In the genomic region with DNA sequence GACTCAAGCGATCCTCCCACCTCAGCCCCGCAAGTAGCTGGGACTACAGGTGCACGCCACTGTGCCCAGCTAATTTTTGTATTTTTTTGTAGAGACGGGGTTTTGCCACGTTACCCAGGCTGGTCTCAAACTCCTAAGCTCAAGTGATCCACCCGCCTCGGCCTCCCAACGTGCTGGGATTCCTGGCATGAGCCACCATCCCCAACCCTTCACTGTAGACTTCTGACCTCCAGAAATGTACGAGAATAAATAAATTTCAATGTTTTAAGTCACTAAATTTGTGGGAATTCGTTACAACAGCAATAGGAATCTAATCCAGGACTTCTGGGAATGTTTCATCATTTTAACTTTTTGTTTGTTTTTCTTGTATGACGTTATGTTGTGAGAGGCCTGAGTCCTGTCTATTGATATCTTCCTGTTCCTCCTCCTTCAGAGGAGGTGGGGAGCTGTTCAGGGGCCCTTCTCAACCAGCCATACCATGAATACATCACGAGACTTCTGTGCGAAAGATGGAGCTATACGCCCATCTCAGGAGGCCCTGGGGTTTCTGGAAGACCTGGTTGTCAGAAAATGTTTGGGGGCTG, we compare ENCODE assay signal across 1 cellular context.
A peak's percentile ranks its signal among the peaks of the same experiment; 100 is the strongest.
TF ChIP-seq lines count a peak whose summit lies in the region.

No MANE protein-coding gene starts in this region.

TF ChIP-seq in HEK293, 187 proteins besides CTCF, POLR2A, EP300 and RAD21 (continued from another document):
- TF ChIP-seq SP2 (tag by site-specific recombination; IDR thresholded peaks at IDR 0.05): no peak
- no peak for TF ChIP-seq SP3 (tag by site-specific recombination; IDR thresholded peaks at IDR 0.05)
- no peak for TF ChIP-seq ZNF140 (tag by site-specific recombination; IDR thresholded peaks at IDR 0.05)
- no peak for TF ChIP-seq ZNF239 (tag by site-specific recombination; IDR thresholded peaks at IDR 0.05)
- TF ChIP-seq YY1 (tag by site-specific recombination; IDR thresholded peaks at IDR 0.05): no peak
- no peak for TF ChIP-seq ZNF645 (tag by site-specific recombination; IDR thresholded peaks at IDR 0.05)
- peak; percentile 46; the same call in 1 of the 2 replicates for TF ChIP-seq ZNF629 (tag by site-specific recombination; IDR thresholded peaks at IDR 0.05)
- TF ChIP-seq ZNF624 (tag by site-specific recombination; IDR thresholded peaks at IDR 0.05): no peak
- TF ChIP-seq ZIC2 (tag by site-specific recombination; IDR thresholded peaks at IDR 0.05): no peak
- no peak for TF ChIP-seq ZNF610 (tag by site-specific recombination; IDR thresholded peaks at IDR 0.05; ENCODE audit: borderline replicate concordance)
- TF ChIP-seq MYNN (tag by site-specific recombination; IDR thresholded peaks at IDR 0.05; ENCODE audit: borderline replicate concordance): no peak
- no peak for TF ChIP-seq MEIS1 (CRISPR knock-in tag; IDR thresholded peaks at IDR 0.05; ENCODE audit: borderline replicate concordance)
- no peak for TF ChIP-seq ZNF280D (tag by site-specific recombination; IDR thresholded peaks at IDR 0.05)
- TF ChIP-seq, protein P1, sequence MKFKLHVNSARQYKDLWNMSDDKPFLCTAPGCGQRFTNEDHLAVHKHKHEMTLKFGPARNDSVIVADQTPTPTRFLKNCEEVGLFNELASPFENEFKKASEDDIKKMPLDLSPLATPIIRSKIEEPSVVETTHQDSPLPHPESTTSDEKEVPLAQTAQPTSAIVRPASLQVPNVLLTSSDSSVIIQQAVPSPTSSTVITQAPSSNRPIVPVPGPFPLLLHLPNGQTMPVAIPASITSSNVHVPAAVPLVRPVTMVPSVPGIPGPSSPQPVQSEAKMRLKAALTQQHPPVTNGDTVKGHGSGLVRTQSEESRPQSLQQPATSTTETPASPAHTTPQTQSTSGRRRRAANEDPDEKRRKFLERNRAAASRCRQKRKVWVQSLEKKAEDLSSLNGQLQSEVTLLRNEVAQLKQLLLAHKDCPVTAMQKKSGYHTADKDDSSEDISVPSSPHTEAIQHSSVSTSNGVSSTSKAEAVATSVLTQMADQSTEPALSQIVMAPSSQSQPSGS (tag by site-specific recombination; IDR thresholded peaks at IDR 0.05; ENCODE audit: low read depth): peak; percentile 75
- no peak for TF ChIP-seq ZNF501 (tag by site-specific recombination; IDR thresholded peaks at IDR 0.05)
- TF ChIP-seq, protein P2, sequence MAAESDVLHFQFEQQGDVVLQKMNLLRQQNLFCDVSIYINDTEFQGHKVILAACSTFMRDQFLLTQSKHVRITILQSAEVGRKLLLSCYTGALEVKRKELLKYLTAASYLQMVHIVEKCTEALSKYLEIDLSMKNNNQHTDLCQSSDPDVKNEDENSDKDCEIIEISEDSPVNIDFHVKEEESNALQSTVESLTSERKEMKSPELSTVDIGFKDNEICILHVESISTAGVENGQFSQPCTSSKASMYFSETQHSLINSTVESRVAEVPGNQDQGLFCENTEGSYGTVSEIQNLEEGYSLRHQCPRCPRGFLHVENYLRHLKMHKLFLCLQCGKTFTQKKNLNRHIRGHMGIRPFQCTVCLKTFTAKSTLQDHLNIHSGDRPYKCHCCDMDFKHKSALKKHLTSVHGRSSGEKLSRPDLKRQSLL (tag by site-specific recombination; IDR thresholded peaks at IDR 0.05): no peak
